Comparison of ENCODE assay signal across 8 cellular contexts in genomic region chr1:59976194-59977074, GRCh38. TPM values are rescaled to one million over a fixed set of nuclear protein-coding genes. Genes with fewer than 3 reads are reported as not detected.
DNase-seq lines count a peak whose midpoint lies in the region; ATAC-seq lines count a peak whose summit lies in the region.

No MANE protein-coding gene starts in this region.

- H3K4me1 Mint-ChIP-seq in effector memory CD8-positive, alpha-beta T cell (ENCODE audit: low read depth in 2 of 2), result peaks cover 2 to 3% of the 10 kb centered on the region in 2 donors
- H3K4me1 Mint-ChIP-seq in stimulated activated effector memory CD8-positive, alpha-beta T cell treated with anti-CD3 and anti-CD28 coated beads, Interleukin-12 subunit alpha, Interleukin-12 subunit beta, amount 100 ng/mL, for 72 hours, result peaks cover 3% of the 10 kb centered on the region

- DNase-seq in G401 (ENCODE audit: low spot score) (peak; percentile 82), NCI-H2196 (lab: John Stamatoyannopoulos, UW; ENCODE audit: unreplicated experiment) (peak; percentile 62), lung microvascular endothelial cell (ENCODE audit: low read depth in 2 of 2) (peak; percentile 52 to 65)
- DNase-seq in activated CD4-positive, alpha-beta T cell treated with anti-CD3 and anti-CD28 coated beads for 48 hours, result peak; percentile 70
- DNase-seq in effector memory CD8-positive, alpha-beta T cell, result peak; percentile 15 to 38 (median 16)
- DNase-seq in stimulated activated effector memory CD8-positive, alpha-beta T cell treated with anti-CD3 and anti-CD28 coated beads, Interleukin-12 subunit alpha, Interleukin-12 subunit beta, amount 100 ng/mL, for 72 hours (ENCODE audit: low spot score in 2 of 2), result peak; percentile 27 to 64

- no peaks in the 10 kb centered on the region for H3K36me3 Mint-ChIP-seq in effector memory CD8-positive, alpha-beta T cell (ENCODE audit: insufficient read depth)
- H3K36me3 Mint-ChIP-seq in stimulated activated effector memory CD8-positive, alpha-beta T cell treated with anti-CD3 and anti-CD28 coated beads, Interleukin-12 subunit alpha, Interleukin-12 subunit beta, amount 100 ng/mL, for 72 hours, result no peaks in the 10 kb centered on the region

- no peak overlapping the region for H3K27ac Mint-ChIP-seq in effector memory CD8-positive, alpha-beta T cell
- H3K27ac Mint-ChIP-seq in stimulated activated effector memory CD8-positive, alpha-beta T cell treated with anti-CD3 and anti-CD28 coated beads, Interleukin-12 subunit alpha, Interleukin-12 subunit beta, amount 100 ng/mL, for 72 hours, result no peak overlapping the region

- no peak overlapping the region for H3K4me3 Mint-ChIP-seq in effector memory CD8-positive, alpha-beta T cell
- H3K4me3 Mint-ChIP-seq in stimulated activated effector memory CD8-positive, alpha-beta T cell treated with anti-CD3 and anti-CD28 coated beads, Interleukin-12 subunit alpha, Interleukin-12 subunit beta, amount 100 ng/mL, for 72 hours, result no peak overlapping the region

- in situ Hi-C loops in G401 (cut with HindIII; ENCODE audit: low sequenced_read_pairs), result no loop called here

- no peaks in the 10 kb centered on the region for H3K9me3 Mint-ChIP-seq in effector memory CD8-positive, alpha-beta T cell
- H3K9me3 Mint-ChIP-seq in stimulated activated effector memory CD8-positive, alpha-beta T cell treated with anti-CD3 and anti-CD28 coated beads, Interleukin-12 subunit alpha, Interleukin-12 subunit beta, amount 100 ng/mL, for 72 hours, result no peaks in the 10 kb centered on the region

- H3K27me3 Mint-ChIP-seq in effector memory CD8-positive, alpha-beta T cell, result peaks cover 40 to 65% of the 10 kb centered on the region in 2 donors

- ATAC-seq in HG02885 (IDR thresholded peaks at IDR 0.05; ENCODE audit: poor library complexity, unreplicated experiment) (peak; percentile 71), GM19328 (IDR thresholded peaks at IDR 0.05; ENCODE audit: unreplicated experiment) (no peak)
- no peak for ATAC-seq in effector memory CD8-positive, alpha-beta T cell (replicated peaks)
- ATAC-seq in stimulated activated effector memory CD8-positive, alpha-beta T cell treated with anti-CD3 and anti-CD28 coated beads, Interleukin-12 subunit alpha, Interleukin-12 subunit beta, amount 100 ng/mL, for 72 hours, result no peak

RNA-seq across cellular contexts. Expression of gene CYP2J2, which starts 49.9 kb away (rescaled TPM):
- not detected in 2 replicates for total RNA-seq in G401 (2014; rRNA removed; shearing (Covaris generic))
- total RNA-seq in lung microvascular endothelial cell, result under 0.01 and 0.20 TPM in 2 replicates

Comparison
In these comparisons a context has a peak if more than half of its experiments do, and no peak if none do; other contexts are left out.
1. DNase-seq: peak in every context shown above with its lines; median percentile 82 in G401; 70 in activated CD4-positive, alpha-beta T cell treated with anti-CD3 and anti-CD28 coated beads for 48 hours; 62 in NCI-H2196; 58 in lung microvascular endothelial cell; 46 in stimulated activated effector memory CD8-positive, alpha-beta T cell treated with anti-CD3 and anti-CD28 coated beads, Interleukin-12 subunit alpha, Interleukin-12 subunit beta, amount 100 ng/mL, for 72 hours; 16 in effector memory CD8-positive, alpha-beta T cell.